In genomic region chr14:21308132-21308478, GRCh38 we compare ENCODE assay signal across 8 cellular contexts. TPM values are rescaled to one million over a fixed set of nuclear protein-coding genes. Genes with fewer than 3 reads are reported as not detected.
A peak's percentile ranks its signal among the peaks of the same experiment; 100 is the strongest.
DNase-seq lines count a peak whose midpoint lies in the region; ATAC-seq and TF ChIP-seq lines count a peak whose summit lies in the region.

No MANE protein-coding gene starts in this region.

- peak; percentile 5 for ATAC-seq in WTC11

- no peaks in the 10 kb centered on the region; the same call in 1 of the 2 replicates for H3K4me1 Mint-ChIP-seq in HFFc6 (ENCODE audit: low read depth)
- peaks cover 36% of the 10 kb centered on the region for H3K4me1 Mint-ChIP-seq in WTC11
- peaks cover 17% of the 10 kb centered on the region for H3K4me1 Mint-ChIP-seq in type B pancreatic cell (ENCODE audit: unreplicated experiment)

- H3K27me3 Mint-ChIP-seq in HFFc6 (ENCODE audit: insufficient read depth) (peaks cover 21% of the 10 kb centered on the region), WTC11 (ENCODE audit: low read depth) (no peaks in the 10 kb centered on the region), type B pancreatic cell (no peaks in the 10 kb centered on the region)

- no peaks in the 10 kb centered on the region for H3K27me3 ChIP-seq in iPS-20b (ENCODE audit: insufficient read depth, low read length)

- H3K9ac ChIP-seq in iPS-20b (ENCODE audit: low read depth, low read length), result peak overlapping the region; percentile 93

- H3K36me3 Mint-ChIP-seq in HFFc6 (ENCODE audit: low read depth) (no peaks in the 10 kb centered on the region), WTC11 (no peaks in the 10 kb centered on the region), type B pancreatic cell (no peaks in the 10 kb centered on the region)

- CTCF ChIA-PET in WTC11 (lab: Charles Lee), result interaction anchor here (1.6 kb wide), 1 partner anchor 30 kb away, joined by 3 read pairs; no protein-coding TSS in a partner anchor

- H3K9me3 ChIP-seq in iPS-20b (ENCODE audit: insufficient read depth, low read depth, low read length), result no peaks in the 10 kb centered on the region

- H3K4me3 ChIP-seq in GM12865 (ENCODE audit: low read depth, low read length) (peak overlapping the region; percentile 38), iPS-20b (ENCODE audit: low read length) (peak overlapping the region; percentile 75)

- H3K4me3 Mint-ChIP-seq in HFFc6, result peak overlapping the region; percentile 14; the same call in 1 of the 2 replicates
- peak overlapping the region; percentile 75 for H3K4me3 Mint-ChIP-seq in WTC11
- H3K4me3 Mint-ChIP-seq in type B pancreatic cell, result peak overlapping the region; percentile 89

- DNase-seq in GM12865 (ENCODE audit: low read depth) (peak; percentile 44), HFFc6 (no peak), WTC11 (ENCODE audit: low spot score) (no peak), type B pancreatic cell (ENCODE audit: extremely low spot score, unreplicated experiment) (no peak), H4 (ENCODE audit: low spot score) (no peak), NCI-H2227 treated with DMSO at 0.1 percent for 48 hours (lab: John Stamatoyannopoulos, UW) (no peak), NCI-H1048 (lab: John Stamatoyannopoulos, UW) (no peak)

- H3K27ac ChIP-seq in iPS-20b (ENCODE audit: low read length), result peak overlapping the region; percentile 97

- H3K27ac Mint-ChIP-seq in HFFc6, result no peak overlapping the region
- H3K27ac Mint-ChIP-seq in WTC11, result peak overlapping the region; percentile 99
- H3K27ac Mint-ChIP-seq in type B pancreatic cell, result peak overlapping the region; percentile 96

- POLR2A ChIA-PET in WTC11 (lab: Charles Lee), result interaction anchor here (0.5 to 1.6 kb wide), 5 partner anchors 8 to 76 kb away, joined by 3 to 4 read pairs (median 3); partner anchors contain the start of gene SUPT16H

- no peaks in the 10 kb centered on the region for H3K9me3 Mint-ChIP-seq in HFFc6
- H3K9me3 Mint-ChIP-seq in WTC11, result no peaks in the 10 kb centered on the region
- no peaks in the 10 kb centered on the region for H3K9me3 Mint-ChIP-seq in type B pancreatic cell

- no peaks in the 10 kb centered on the region for H3K36me3 ChIP-seq in iPS-20b (ENCODE audit: insufficient read depth, low read depth, low read length)

- peaks cover 12% of the 10 kb centered on the region; the same call in 1 of the 2 replicates for H3K4me1 ChIP-seq in iPS-20b (ENCODE audit: insufficient read depth, low read length)

- TF ChIP-seq CTCF in GM12865 (IDR thresholded peaks at IDR 0.05; ENCODE audit: insufficient read depth, low read depth, low read length, missing control alignments), result no peak
- no peak for TF ChIP-seq CTCF in HFFc6 (IDR thresholded peaks at IDR 0.05)
- TF ChIP-seq CTCF in WTC11 (IDR thresholded peaks at IDR 0.05), result no peak
- no peak for TF ChIP-seq CTCF in type B pancreatic cell (conservative IDR thresholded peaks at IDR 0.05)

TF ChIP-seq in WTC11, 78 proteins besides CTCF, POLR2A, EP300 and RAD21:
- TF ChIP-seq SP1 (CRISPR knock-in tag; conservative IDR thresholded peaks at IDR 0.05) (0 out of 2 replicates have a peak, but pooled peaks have one; percentile 10), ZNF532 (CRISPR knock-in tag; IDR thresholded peaks at IDR 0.05; ENCODE audit: borderline replicate concordance) (no peak)

RNA-seq across cellular contexts. Expression of gene RPGRIP1, which starts 28.2 kb away (rescaled TPM):
- total RNA-seq in HFFc6 (2021; fragmentation: NEBNext Ultra II Directional; extraction: Animal tissue kit (Norgen Biotek cat#: 25700)), result not detected
- 0.41 to 0.71 TPM (median 0.50 TPM) in 3 replicates for total RNA-seq in WTC11 (2021)
- 0.19 and 0.63 TPM in 2 replicates for total RNA-seq in type B pancreatic cell (ENCODE audit: low replicate concordance)
- not detected in 2 replicates for total RNA-seq in H4 (2014; rRNA removed; shearing (Covaris generic))

RNA-seq across cellular contexts. Expression of gene HNRNPC, which starts 38.9 kb away (rescaled TPM):
- 100 to 1,000 TPM; 528 to 684 (median 604) TPM for total RNA-seq in HFFc6 (2021; fragmentation: NEBNext Ultra II Directional; extraction: Animal tissue kit (Norgen Biotek cat#: 25700))
- 982 to 1,062 TPM (median 1,056 TPM) in 3 replicates for total RNA-seq in WTC11 (2021)
- 474 and 692 TPM in 2 replicates for total RNA-seq in type B pancreatic cell (ENCODE audit: low replicate concordance)
- 1,295 and 1,559 TPM in 2 replicates for total RNA-seq in H4 (2014; rRNA removed; shearing (Covaris generic))

Comparison
In these comparisons a context has a peak if more than half of its experiments do, and no peak if none do; other contexts are left out.
1. H3K4me3 Mint-ChIP-seq: peak in every context shown above with its lines; median percentile 89 in type B pancreatic cell; 75 in WTC11; 14 in HFFc6.